ENCODE assay signal across 21 cellular contexts in genomic region chr9:32292611-32293010, GRCh38.
"Had no signal": no experiment of that assay in that cellular context is flagged by ENCODE, and none has a peak within 500 bp of the region (broad histone marks: within the 10 kb centered on the region; RNA-seq: fewer than 3 reads in every experiment).

No MANE protein-coding gene starts in this region.

- H3K27ac ChIP-seq: epithelial cell of prostate, esophagus muscularis mucosa, foreskin keratinocyte, hepatocyte, psoas muscle, stomach had no signal

- DNase-seq: effector memory CD8-positive, alpha-beta T cell; foreskin keratinocyte; head of caudate nucleus; kidney; left cardiac atrium; left ventricle myocardium superior; mesenchymal stem cell; midbrain; naive thymus-derived CD4-positive, alpha-beta T cell; nephron progenitor cell; psoas muscle; sigmoid colon; small intestine; stimulated activated CD4-positive, alpha-beta T cell treated with anti-CD3 and anti-CD28 coated beads, Interleukin-12 subunit alpha, Interleukin-12 subunit beta, amount 100 ng/mL, for 4 hours; stimulated activated naive CD4-positive, alpha-beta T cell; stomach; trophoblast cell had no signal

- H3K27me3 ChIP-seq: esophagus muscularis mucosa, hepatocyte, sigmoid colon, stomach had no signal

- H3K4me1 ChIP-seq: esophagus muscularis mucosa, foreskin keratinocyte, psoas muscle had no signal

- H3K4me3 ChIP-seq: esophagus muscularis mucosa, hepatocyte, lung, psoas muscle, sigmoid colon, stomach had no signal

- H3K36me3 ChIP-seq: esophagus muscularis mucosa, sigmoid colon, stomach had no signal

- H3K79me2 ChIP-seq: hepatocyte had no signal

- H3K9me3 ChIP-seq: esophagus muscularis mucosa, psoas muscle, sigmoid colon had no signal

- H3K4me2 ChIP-seq: hepatocyte had no signal

- H2AFZ ChIP-seq: hepatocyte had no signal
